Comparison of ENCODE assay signal across 10 cellular contexts in the genomic region with DNA sequence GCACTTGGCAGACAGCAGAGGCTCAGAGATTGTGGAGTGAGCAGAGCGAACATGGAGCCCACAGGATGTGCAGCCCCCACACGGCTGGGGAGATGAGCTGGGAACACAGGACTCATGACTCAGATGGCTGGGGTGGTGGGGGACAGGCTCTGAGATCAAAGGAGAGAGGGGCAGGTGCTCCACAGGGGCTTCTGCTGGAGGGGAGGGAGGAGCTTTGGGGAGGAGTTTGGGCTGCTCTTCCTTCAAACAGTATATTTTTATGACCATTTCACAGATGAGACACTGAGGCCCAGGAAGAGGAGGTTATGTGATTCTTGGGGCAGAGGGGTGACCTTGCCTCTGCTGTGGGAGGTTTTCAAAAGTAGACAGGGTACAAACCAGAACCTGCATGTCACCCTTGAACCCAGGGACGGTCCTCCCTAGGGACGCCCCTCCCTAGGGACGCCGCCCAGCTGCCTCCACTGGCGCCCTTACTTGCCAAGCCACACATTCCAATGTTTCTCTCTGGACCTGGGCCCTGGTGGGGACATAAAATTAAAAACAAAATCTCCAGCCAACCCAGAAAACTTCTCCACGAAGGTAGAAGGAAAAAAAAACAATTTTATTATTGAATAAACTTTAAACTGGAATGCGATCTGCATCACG. TPM values are rescaled to one million over a fixed set of nuclear protein-coding genes. Genes with fewer than 3 reads are reported as not detected.
DNase-seq lines count a peak whose midpoint lies in the region; ATAC-seq, FAIRE-seq and TF ChIP-seq lines count a peak whose summit lies in the region.
"Had no signal": no experiment of that assay in that cellular context is flagged by ENCODE, and none has a peak within 500 bp of the region (broad histone marks: within the 10 kb centered on the region; RNA-seq: fewer than 3 reads in every experiment).

No MANE protein-coding gene starts in this region.

- TF ChIP-seq EP300 in HepG2 (IDR thresholded peaks at IDR 0.05; ENCODE audit: low read depth in 2 of 2, low read length in 2 of 2) (no peak), HepG2 (CRISPR knock-in tag; IDR thresholded peaks at IDR 0.05; ENCODE audit: borderline replicate concordance) (no peak)

- TF ChIP-seq RAD21 in HepG2 (CRISPR knock-in tag; IDR thresholded peaks at IDR 0.05) = no peak

- no peaks in the 10 kb centered on the region for H4K20me1 ChIP-seq in HepG2 (ENCODE audit: insufficient read depth, low read length)
- no peaks in the 10 kb centered on the region for H4K20me1 ChIP-seq in MM.1S (ENCODE audit: insufficient read depth, low read length)

- H3K27me3 ChIP-seq in HepG2 (ENCODE audit: control insufficient read depth in 1 of 2, insufficient read depth in 2 of 2, low read length in 2 of 2) (peaks cover 11 to 55% of the 10 kb centered on the region in 2 experiments), right lobe of liver (no peaks in the 10 kb centered on the region), MM.1S (replicated peaks; ENCODE audit: insufficient read depth, low read length) (peaks cover 35% of the 10 kb centered on the region)

- H2AFZ ChIP-seq in HepG2 (ENCODE audit: low read length) (no peak overlapping the region), MM.1S (ENCODE audit: low read length) (no peak overlapping the region)

- ATAC-seq in HepG2 (no peak), right lobe of liver (no peak), HG03095 (IDR thresholded peaks at IDR 0.05; ENCODE audit: unreplicated experiment) (no peak)

- H3K4me1 ChIP-seq in HepG2 (ENCODE audit: insufficient read depth, low read length) = no peaks in the 10 kb centered on the region
- peaks cover 0 to 4% (median 0%) of the 10 kb centered on the region in 4 donors for H3K4me1 ChIP-seq in right lobe of liver
- no peaks in the 10 kb centered on the region for H3K4me1 ChIP-seq in MM.1S (ENCODE audit: low read length)

- peaks cover 7% of the 10 kb centered on the region for H3K9me3 Mint-ChIP-seq in nephron progenitor cell

- no peaks in the 10 kb centered on the region for H3K36me3 Mint-ChIP-seq in nephron progenitor cell (ENCODE audit: low read depth)

- H3K4me3 ChIP-seq in HepG2 (replicated peaks in 1 of 3; ENCODE audit: insufficient read depth in 1 of 3, low read depth in 2 of 3, low read length in 3 of 3) (no peak overlapping the region), right lobe of liver (no peak overlapping the region), choroid plexus epithelial cell (ENCODE audit: low read depth, low read length) (no peak overlapping the region), MM.1S (ENCODE audit: low read length) (no peak overlapping the region)

- POLR2A ChIA-PET in HepG2 (lab: Yijun Ruan, JAX) = no interaction called here

- no peak for FAIRE-seq in HepG2 (lab: Jason Lieb, UNC)
- FAIRE-seq in urothelium cell line (lab: Jason Lieb, UNC) = no peak

- TF ChIP-seq POLR2A in HepG2 (IDR thresholded peaks at IDR 0.05; ENCODE audit: insufficient read depth in 1 of 2, low read depth in 2 of 2, low read length in 2 of 2) (no peak), right lobe of liver (IDR thresholded peaks at IDR 0.05) (no peak)

- CTCF ChIA-PET in HepG2 (lab: Yijun Ruan, JAX; ENCODE audit: low intra/inter-chr PET ratio, low total read pairs) = no interaction called here

- no peaks in the 10 kb centered on the region for H3K9me2 ChIP-seq in MM.1S (replicated peaks; ENCODE audit: insufficient read depth, low read length)

- intact Hi-C loops in HepG2 (cut with micrococcal nuclease; ENCODE audit: unreplicated experiment) = no loop called here
- intact Hi-C loops in right lobe of liver (cut with DNase I) = no loop called here

- no TSS peak for BruUV-seq in HepG2 (replicated peaks; lab: Mats Ljungman, UMichigan)

- H3K4me2 ChIP-seq in HepG2 (ENCODE audit: low read depth, low read length) (no peak overlapping the region), MM.1S (ENCODE audit: low read depth, low read length) (no peak overlapping the region)

- 47% methylated on average over 10 of the region's 10 CpGs for WGBS in HepG2 (ENCODE audit: low lambda C conversion rate)
- WGBS in right lobe of liver (ENCODE audit: insufficient coverage, low coverage, low lambda C conversion rate, missing lambda C conversion rate) = 52% methylated on average over 9 of the region's 10 CpGs

- TF ChIP-seq CTCF in HepG2 (CRISPR knock-in tag; IDR thresholded peaks at IDR 0.05) (no peak), right lobe of liver (IDR thresholded peaks at IDR 0.05) (no peak), choroid plexus epithelial cell (conservative IDR thresholded peaks at IDR 0.05; ENCODE audit: low read depth, low read length) (no peak), nephron progenitor cell (IDR thresholded peaks at IDR 0.05) (no peak), MM.1S (IDR thresholded peaks at IDR 0.05; ENCODE audit: low read length) (no peak)

- H3K36me3 ChIP-seq in HepG2 (replicated peaks in 1 of 2; ENCODE audit: control insufficient read depth in 1 of 2, insufficient read depth in 2 of 2, low read length in 2 of 2) = no peaks in the 10 kb centered on the region
- H3K36me3 ChIP-seq in right lobe of liver = no peaks in the 10 kb centered on the region
- H3K36me3 ChIP-seq in MM.1S (replicated peaks; ENCODE audit: insufficient read depth, low read length) = no peaks in the 10 kb centered on the region

- H3K9ac ChIP-seq in HepG2 (ENCODE audit: insufficient read depth, low read depth, low read length) (no peak overlapping the region), MM.1S (ENCODE audit: low read length) (no peak overlapping the region)

- DNase-seq in HepG2 (ENCODE audit: low spot score) = no peak
- DNase-seq in right lobe of liver = no peak
- DNase-seq in choroid plexus epithelial cell (ENCODE audit: low read depth) = peak; percentile 42
- no peak for DNase-seq in nephron progenitor cell
- DNase-seq in MM.1S = no peak
- DNase-seq in urothelium cell line (ENCODE audit: low spot score) = no peak
- DNase-seq in kidney tubule cell (ENCODE audit: low spot score) = no peak
- DNase-seq: NCI-H2081 had no signal

- peaks cover 73% of the 10 kb centered on the region for H3K4me1 Mint-ChIP-seq in nephron progenitor cell

- no peaks in the 10 kb centered on the region for H3K9me3 ChIP-seq in HepG2 (ENCODE audit: low read length)
- no peaks in the 10 kb centered on the region for H3K9me3 ChIP-seq in right lobe of liver
- H3K9me3 ChIP-seq in MM.1S (replicated peaks; ENCODE audit: insufficient read depth, low read length) = no peaks in the 10 kb centered on the region

- H3F3A ChIP-seq in MM.1S (ENCODE audit: insufficient read depth, low read length) = no peaks in the 10 kb centered on the region

- H3K27me3 Mint-ChIP-seq in nephron progenitor cell (ENCODE audit: low read depth, poor library complexity) = peaks cover 13% of the 10 kb centered on the region

- no peak overlapping the region for H3K27ac Mint-ChIP-seq in nephron progenitor cell

- peak overlapping the region; percentile 76 for H3K4me3 Mint-ChIP-seq in nephron progenitor cell

- H3K79me2 ChIP-seq in HepG2 (ENCODE audit: insufficient read depth, low read length) (no peaks in the 10 kb centered on the region), MM.1S (ENCODE audit: low read length) (no peaks in the 10 kb centered on the region)

- in situ Hi-C loops in HepG2 (cut with HindIII; ENCODE audit: extremely low pct_ligation_motif_present, low pct_unique_long_range_greater_than_20kb) = no loop called here

- H3K27ac ChIP-seq in HepG2 (ENCODE audit: extremely low read length, insufficient read depth, low read length) (no peak overlapping the region), right lobe of liver (no peak overlapping the region), MM.1S (ENCODE audit: low read length) (no peak overlapping the region)

RNA-seq across cellular contexts. Expression of gene CRYGN, which starts 1.0 kb away (rescaled TPM):
- total RNA-seq in HepG2 (2016; rRNA removed; fragmentation: Illumina TruSeq; extraction: Trizol) (not detected in 2 replicates), right lobe of liver (not detected)
- total RNA-seq in HepG2 (2016; cell fraction: cytosol; rRNA removed; fragmentation: Illumina TruSeq; extraction: Trizol; ENCODE audit: low read depth) = not detected in 2 replicates
- total RNA-seq in HepG2 (2016; cell fraction: insoluble cytoplasmic fraction; rRNA removed; fragmentation: Illumina TruSeq; extraction: Trizol) = not detected in 2 replicates
- not detected in 2 replicates for total RNA-seq in HepG2 (2016; cell fraction: membrane; rRNA removed; fragmentation: Illumina TruSeq; extraction: Trizol)
- total RNA-seq in HepG2 (2016; cell fraction: nucleus; rRNA removed; fragmentation: Illumina TruSeq; extraction: Trizol) = not detected in 2 replicates
- 0.11 TPM in 1 of 2 replicates, not detected in the other for polyA plus RNA-seq in HepG2 (2011; rRNA removed)
- polyA plus RNA-seq in HepG2 (2011; cell fraction: cytosol; rRNA removed) = not detected in 2 replicates
- polyA plus RNA-seq in HepG2 (2011; cell fraction: nucleus; rRNA removed) = 0.14 and 0.18 TPM in 2 replicates
- not detected in 2 replicates for polyA plus RNA-seq in HepG2 (2012)
- not detected in 2 replicates for polyA plus RNA-seq in HepG2 (2016; cell fraction: cytosol; fragmentation: Illumina TruSeq; extraction: Trizol; ENCODE audit: low read depth)
- not detected in 2 replicates for polyA plus RNA-seq in HepG2 (2016; cell fraction: insoluble cytoplasmic fraction; fragmentation: Illumina TruSeq; extraction: Trizol; ENCODE audit: low read depth)
- not detected in 2 replicates for polyA plus RNA-seq in HepG2 (2016; cell fraction: membrane; fragmentation: Illumina TruSeq; extraction: Trizol; ENCODE audit: low read depth)
- not detected in 2 replicates for polyA plus RNA-seq in HepG2 (2016; cell fraction: nucleus; fragmentation: Illumina TruSeq; extraction: Trizol; ENCODE audit: insufficient read depth, low read depth)
- 0.07 TPM in 1 of 2 replicates, not detected in the other for polyA minus RNA-seq in HepG2 (2011; rRNA and poly(A)+ RNA removed; ENCODE audit: low replicate concordance)
- not detected in 2 replicates for polyA minus RNA-seq in HepG2 (2011; cell fraction: cytosol; rRNA and poly(A)+ RNA removed)
- not detected in 2 replicates for polyA minus RNA-seq in HepG2 (2011; cell fraction: nucleus; rRNA and poly(A)+ RNA removed)
- total RNA-seq: lower leg skin had no signal

RNA-seq across cellular contexts. Expression of gene WDR86, which starts 31.1 kb away (rescaled TPM):
- total RNA-seq in HepG2 (2016; rRNA removed; fragmentation: Illumina TruSeq; extraction: Trizol) (0.11 TPM in 1 of 2 replicates, not detected in the other), right lobe of liver (under 1 TPM in 5 of 6 experiments, not detected in 1; 0.31 to 0.74 (median 0.44) TPM)
- not detected in 2 replicates for total RNA-seq in HepG2 (2016; cell fraction: cytosol; rRNA removed; fragmentation: Illumina TruSeq; extraction: Trizol; ENCODE audit: low read depth)
- not detected in 2 replicates for total RNA-seq in HepG2 (2016; cell fraction: insoluble cytoplasmic fraction; rRNA removed; fragmentation: Illumina TruSeq; extraction: Trizol)
- 0.24 TPM in 1 of 2 replicates, not detected in the other for total RNA-seq in HepG2 (2016; cell fraction: membrane; rRNA removed; fragmentation: Illumina TruSeq; extraction: Trizol)
- 0.50 TPM in 1 of 2 replicates, not detected in the other for total RNA-seq in HepG2 (2016; cell fraction: nucleus; rRNA removed; fragmentation: Illumina TruSeq; extraction: Trizol)
- polyA plus RNA-seq in HepG2 (2011; rRNA removed) = 2.9 and 4.3 TPM in 2 replicates
- 1.2 and 2.5 TPM in 2 replicates for polyA plus RNA-seq in HepG2 (2011; cell fraction: cytosol; rRNA removed)
- 22.1 and 28.5 TPM in 2 replicates for polyA plus RNA-seq in HepG2 (2011; cell fraction: nucleus; rRNA removed)
- polyA plus RNA-seq in HepG2 (2012) = 1.7 and 1.9 TPM in 2 replicates
- polyA plus RNA-seq in HepG2 (2016; cell fraction: cytosol; fragmentation: Illumina TruSeq; extraction: Trizol; ENCODE audit: low read depth) = 0.14 TPM in 1 of 2 replicates, not detected in the other
- polyA plus RNA-seq in HepG2 (2016; cell fraction: insoluble cytoplasmic fraction; fragmentation: Illumina TruSeq; extraction: Trizol; ENCODE audit: low read depth) = not detected in 2 replicates
- polyA plus RNA-seq in HepG2 (2016; cell fraction: membrane; fragmentation: Illumina TruSeq; extraction: Trizol; ENCODE audit: low read depth) = 0.15 and 0.16 TPM in 2 replicates
- polyA plus RNA-seq in HepG2 (2016; cell fraction: nucleus; fragmentation: Illumina TruSeq; extraction: Trizol; ENCODE audit: insufficient read depth, low read depth) = 0.61 TPM in 1 of 2 replicates, not detected in the other
- 3.2 TPM in 1 of 2 replicates, not detected in the other for polyA minus RNA-seq in HepG2 (2011; rRNA and poly(A)+ RNA removed; ENCODE audit: low replicate concordance)
- polyA minus RNA-seq in HepG2 (2011; cell fraction: cytosol; rRNA and poly(A)+ RNA removed) = 0.59 and 1.6 TPM in 2 replicates
- 5.0 TPM in 2 replicates for polyA minus RNA-seq in HepG2 (2011; cell fraction: nucleus; rRNA and poly(A)+ RNA removed)
